2 cellular contexts compared by ENCODE assay signal in genomic region chr2:177404243-177404642, GRCh38.
A peak's percentile ranks its signal among the peaks of the same experiment; 100 is the strongest.
TF ChIP-seq lines count a peak whose summit lies in the region.

No MANE protein-coding gene starts in this region.

TF ChIP-seq in HepG2, 621 proteins besides CTCF, POLR2A, EP300 and RAD21:
- no peak for TF ChIP-seq SOX5 (CRISPR knock-in tag; IDR thresholded peaks at IDR 0.05; ENCODE audit: borderline replicate concordance)
- no peak for TF ChIP-seq ZNF30 (CRISPR knock-in tag; IDR thresholded peaks at IDR 0.05)
- TF ChIP-seq MAFK (conservative IDR thresholded peaks at IDR 0.05 in 1 of 2, IDR thresholded peaks at IDR 0.05 in 1 of 2; ENCODE audit: low read length in 2 of 2) = peak; percentile 65 to 83
- TF ChIP-seq MAFF (IDR thresholded peaks at IDR 0.05; ENCODE audit: low read depth, low read length) = peak; percentile 65
- TF ChIP-seq ZNF513 (CRISPR knock-in tag; conservative IDR thresholded peaks at IDR 0.05) = no peak
- no peak for TF ChIP-seq GPN1 (CRISPR knock-in tag; IDR thresholded peaks at IDR 0.05; ENCODE audit: borderline replicate concordance)
- no peak for TF ChIP-seq ATAD3A (CRISPR knock-in tag; IDR thresholded peaks at IDR 0.05)
- TF ChIP-seq TCF7L2 (IDR thresholded peaks at IDR 0.05; ENCODE audit: low read depth, low read length) = no peak

TF ChIP-seq in endothelial cell of umbilical vein, 7 proteins besides CTCF, POLR2A, EP300 and RAD21:
- TF ChIP-seq GATA2 (IDR thresholded peaks at IDR 0.05; ENCODE audit: insufficient read depth, insufficient read length, low read depth, low read length) (no peak), FOS (IDR thresholded peaks at IDR 0.05; ENCODE audit: borderline replicate concordance, insufficient read depth, low read length) (no peak), JUN (IDR thresholded peaks at IDR 0.05; ENCODE audit: borderline replicate concordance, insufficient read depth, insufficient read length, low read depth) (no peak), MYC (IDR thresholded peaks at IDR 0.05; ENCODE audit: low read depth, low read length) (no peak), EZH2 (IDR thresholded peaks at IDR 0.05; ENCODE audit: borderline replicate concordance, low read depth, low read length, severe bottlenecking) (no peak), MAX (IDR thresholded peaks at IDR 0.05; ENCODE audit: insufficient read depth, insufficient read length) (no peak), POLR2AphosphoS5 (IDR thresholded peaks at IDR 0.05; ENCODE audit: insufficient read depth, low read depth, low read length) (no peak)
TF ChIP-seq in endothelial cell of umbilical vein: peak in this region for 0.
